ENCODE assay signal across 19 cellular contexts in genomic region chr1:199956005-199956404, GRCh38.
DNase-seq lines count a peak whose midpoint lies in the region; ATAC-seq, FAIRE-seq and TF ChIP-seq lines count a peak whose summit lies in the region.
"Had no signal": no experiment of that assay in that cellular context is flagged by ENCODE, and none has a peak within 500 bp of the region (broad histone marks: within the 10 kb centered on the region; RNA-seq: fewer than 3 reads in every experiment).

No MANE protein-coding gene starts in this region.

- H2AFZ ChIP-seq in GM23338, result no peak overlapping the region

- H3K27ac ChIP-seq in GM23338 (ENCODE audit: low read depth) (no peak overlapping the region), small intestine (ENCODE audit: low read depth in 1 of 2, low read length in 1 of 2) (no peak overlapping the region)
- H3K27ac ChIP-seq: A549, SJSA1 had no signal

- H3K4me1 ChIP-seq in GM23338 (ENCODE audit: insufficient read depth) (no peaks in the 10 kb centered on the region; the same call in 1 of the 2 replicates), small intestine (ENCODE audit: control insufficient read depth in 2 of 2, insufficient read depth in 1 of 2, low read depth in 1 of 2, low read length in 1 of 2) (no peaks in the 10 kb centered on the region)
- H3K4me1 ChIP-seq: A549, SJSA1 had no signal

- H3K27me3 Mint-ChIP-seq in GM23338 (ENCODE audit: insufficient read depth, low read depth, poor library complexity) (peaks cover 8% of the 10 kb centered on the region), osteocyte (ENCODE audit: unreplicated experiment) (peaks cover 7% of the 10 kb centered on the region)

- H3K4me1 Mint-ChIP-seq in GM23338 (peaks cover 14% of the 10 kb centered on the region), osteocyte (ENCODE audit: unreplicated experiment) (no peaks in the 10 kb centered on the region)
- H3K4me1 Mint-ChIP-seq: IgD-negative memory B cell had no signal

- ATAC-seq in GM23338 (0 out of 3 replicates have a peak, but pooled peaks have one; percentile 25), left colon (peak; percentile 92), GM21717 (IDR thresholded peaks at IDR 0.05; ENCODE audit: unreplicated experiment) (no peak)

- no peak for DNase-seq in GM23338 (ENCODE audit: low spot score)
- peak; percentile 28 for DNase-seq in SK-MEL-5 (ENCODE audit: low read depth, low spot score)
- DNase-seq in left colon, result peak; percentile 24 to 38
- peak; percentile 9 for DNase-seq in small intestine
- no peak for DNase-seq in NCI-H2227 treated with DMSO at 0.1 percent for 48 hours (lab: John Stamatoyannopoulos, UW)
- no peak for DNase-seq in osteocyte (ENCODE audit: extremely low spot score, unreplicated experiment)
- DNase-seq in cerebellum (ENCODE audit: low spot score), result no peak
- DNase-seq: C1 segment of cervical spinal cord, DMS153, EL, Kasumi-1, NCI-H1105 treated with DMSO at 0.1 percent for 48 hours, NCI-H187, NCI-H526 treated with DMSO at 0.1 percent for 48 hours had no signal

- H3K27ac Mint-ChIP-seq in GM23338, result no peak overlapping the region
- no peak overlapping the region for H3K27ac Mint-ChIP-seq in osteocyte (ENCODE audit: unreplicated experiment)
- H3K27ac Mint-ChIP-seq: IgD-negative memory B cell had no signal

- no peaks in the 10 kb centered on the region for H3K36me3 Mint-ChIP-seq in GM23338 (ENCODE audit: low read depth)
- H3K36me3 Mint-ChIP-seq in osteocyte (ENCODE audit: unreplicated experiment), result no peaks in the 10 kb centered on the region
- H3K36me3 Mint-ChIP-seq: IgD-negative memory B cell had no signal

- no peaks in the 10 kb centered on the region for H3K36me3 ChIP-seq in GM23338 (ENCODE audit: insufficient read depth)
- H3K36me3 ChIP-seq in small intestine (ENCODE audit: control insufficient read depth in 2 of 2, insufficient read depth in 2 of 2, low read length in 2 of 2), result no peaks in the 10 kb centered on the region
- H3K36me3 ChIP-seq: SJSA1 had no signal

- no peaks in the 10 kb centered on the region for H3K9me3 Mint-ChIP-seq in GM23338
- no peaks in the 10 kb centered on the region for H3K9me3 Mint-ChIP-seq in osteocyte (ENCODE audit: unreplicated experiment)

- 27 to 72% (median 44%) methylated on average over 4 of the region's 4 CpGs for WGBS in small intestine, 3 donors

- no peak overlapping the region for H3K4me3 Mint-ChIP-seq in GM23338
- H3K4me3 Mint-ChIP-seq in osteocyte (ENCODE audit: unreplicated experiment), result no peak overlapping the region
- H3K4me3 Mint-ChIP-seq: IgD-negative memory B cell had no signal

- H3K27me3 ChIP-seq in GM23338 (ENCODE audit: insufficient read depth) (no peaks in the 10 kb centered on the region), small intestine (ENCODE audit: control insufficient read depth in 2 of 2, insufficient read depth in 2 of 2, low read length in 2 of 2) (no peaks in the 10 kb centered on the region)
- H3K27me3 ChIP-seq: SJSA1 had no signal

- no peaks in the 10 kb centered on the region for H3K9me2 ChIP-seq in GM23338 (ENCODE audit: insufficient read depth)

- in situ Hi-C loops in SK-MEL-5 (cut with HindIII; ENCODE audit: low pct_unique_long_range_greater_than_20kb, low sequenced_read_pairs), result no loop called here

- H3F3A ChIP-seq in GM23338 (replicated peaks; ENCODE audit: low read depth), result no peaks in the 10 kb centered on the region

- no peak for FAIRE-seq in small intestine (lab: Jason Lieb, UNC)
- FAIRE-seq: A549, H54 had no signal

- H3K4me2 ChIP-seq in GM23338, result no peak overlapping the region
- H3K4me2 ChIP-seq: A549 had no signal

- TF ChIP-seq CTCF in GM23338 (conservative IDR thresholded peaks at IDR 0.05; ENCODE audit: low read depth in 2 of 2), result peak; percentile 8 to 53; a peak in 2 of 4 replicates
- TF ChIP-seq CTCF in osteocyte (IDR thresholded peaks at IDR 0.05), result no peak

- H3K4me3 ChIP-seq in GM23338 (no peak overlapping the region), small intestine (ENCODE audit: low read depth in 1 of 2, low read length in 2 of 2) (no peak overlapping the region)
- H3K4me3 ChIP-seq: A549, SJSA1 had no signal

- H3K79me2 ChIP-seq in GM23338 (replicated peaks; ENCODE audit: insufficient read depth), result no peaks in the 10 kb centered on the region

- no peaks in the 10 kb centered on the region for H4K20me1 ChIP-seq in GM23338 (replicated peaks; ENCODE audit: insufficient read depth)

- intact Hi-C loops in left colon (cut with DNase I, micrococcal nuclease), result no loop called here

- no peaks in the 10 kb centered on the region for H3K9me3 ChIP-seq in small intestine (ENCODE audit: control insufficient read depth, low read depth)
- H3K9me3 ChIP-seq: SJSA1 had no signal

TF ChIP-seq in GM23338, 12 proteins besides CTCF, POLR2A, EP300 and RAD21 (continues in another document):
- TF ChIP-seq NANOG (IDR thresholded peaks at IDR 0.05; ENCODE audit: borderline replicate concordance), result no peak
- TF ChIP-seq CREB1 (CRISPR knock-in tag; IDR thresholded peaks at IDR 0.05; ENCODE audit: low read depth), result no peak
- no peak for TF ChIP-seq STAT1 (IDR thresholded peaks at IDR 0.05; ENCODE audit: unreplicated experiment)
- no peak for TF ChIP-seq EZH2 (IDR thresholded peaks at IDR 0.05; ENCODE audit: low read depth, unreplicated experiment)
- no peak for TF ChIP-seq POLR2AphosphoS5 (IDR thresholded peaks at IDR 0.05; ENCODE audit: low read depth)
- no peak for TF ChIP-seq ETS1 (IDR thresholded peaks at IDR 0.05)
- TF ChIP-seq JUNB (IDR thresholded peaks at IDR 0.05; ENCODE audit: unreplicated experiment), result no peak
- TF ChIP-seq ZNF114 (CRISPR knock-in tag; IDR thresholded peaks at IDR 0.05), result no peak
- no peak for TF ChIP-seq ZNF462 (CRISPR knock-in tag; IDR thresholded peaks at IDR 0.05)
- TF ChIP-seq EZH2phosphoT487 (IDR thresholded peaks at IDR 0.05; ENCODE audit: unreplicated experiment), result no peak

Comparison
In these comparisons a context has a peak if more than half of its experiments do, and no peak if none do; other contexts are left out.
1. DNase-seq: peak in SK-MEL-5 (single experiment), left colon (2 of 2) and small intestine (single experiment); none in GM23338 (single experiment), NCI-H2227 treated with DMSO at 0.1 percent for 48 hours (single experiment), osteocyte (single experiment) and cerebellum (single experiment).